11 cellular contexts compared by ENCODE assay signal in genomic region chr3:123096701-123097100, GRCh38. TPM values are rescaled to one million over a fixed set of nuclear protein-coding genes. Genes with fewer than 3 reads are reported as not detected.
DNase-seq lines count a peak whose midpoint lies in the region; ATAC-seq and TF ChIP-seq lines count a peak whose summit lies in the region.
"Had no signal": no experiment of that assay in that cellular context is flagged by ENCODE, and none has a peak within 500 bp of the region (broad histone marks: within the 10 kb centered on the region; RNA-seq: fewer than 3 reads in every experiment).

No MANE protein-coding gene starts in this region.

- in situ Hi-C loops in KBM-7 (cut with MboI; ENCODE audit: low pct_unique_long_range_greater_than_20kb, low sequenced_read_pairs): no loop called here

- no peaks in the 10 kb centered on the region for H3K27me3 Mint-ChIP-seq in natural killer cell (ENCODE audit: low read depth in 2 of 2)
- H3K27me3 Mint-ChIP-seq: activated CD4-positive, alpha-beta T cell treated with anti-CD3 and anti-CD28 coated beads, Interleukin-2, amount 10 ng/mL, durations not matched to agents 24 days and 14 days; central memory CD8-positive, alpha-beta T cell had no signal

- BruUV-seq in PC-3 (replicated peaks; lab: Mats Ljungman, UMichigan): no TSS peak

- H2AFZ ChIP-seq in PC-3 (ENCODE audit: low read length): no peak overlapping the region

- H3K36me3 ChIP-seq in heart left ventricle: peaks cover 0 to 48% (median 14%) of the 10 kb centered on the region in 9 donors
- H3K36me3 ChIP-seq in PC-3 (ENCODE audit: low read depth, low read length): peaks cover 38% of the 10 kb centered on the region; the same call in 1 of the 2 replicates

- peaks cover 5% of the 10 kb centered on the region; the same call in 1 of the 2 replicates for H3K79me2 ChIP-seq in PC-3 (ENCODE audit: low read length)

- intact Hi-C loops in heart left ventricle (cut with DNase I): loop anchor here in 1 of 10 donors (2.0 kb wide), 1 partner anchor 20 kb away; no protein-coding TSS in a partner anchor
- intact Hi-C loops in posterior vena cava (cut with DNase I): loop anchor here in 1 of 2 donors (2.0 kb wide), 1 partner anchor 70 kb away; the partner anchor contains the start of gene SEMA5B
- intact Hi-C loops in natural killer cell (cut with micrococcal nuclease): no loop called here
- intact Hi-C loops in PC-3 (cut with micrococcal nuclease): no loop called here

- POLR2A ChIA-PET in PC-3 (lab: Charles Lee; ENCODE audit: unreplicated experiment): no interaction called here

- CTCF ChIA-PET in PC-3 (lab: Charles Lee): no interaction called here

- H3K9ac ChIP-seq in PC-3 (ENCODE audit: low read length): no peak overlapping the region

- no peak overlapping the region for H3K4me2 ChIP-seq in PC-3 (ENCODE audit: low read length)

- no peak for TF ChIP-seq POLR2A in heart left ventricle (IDR thresholded peaks at IDR 0.05)

- no peaks in the 10 kb centered on the region for H3K36me3 Mint-ChIP-seq in natural killer cell

- H3K9me2 ChIP-seq in PC-3 (replicated peaks; ENCODE audit: low read length): no peaks in the 10 kb centered on the region

- H3K27ac ChIP-seq in heart left ventricle (peak overlapping the region in 7 of 12 donors; percentile 27 to 76 (median 44)), foreskin keratinocyte (no peak overlapping the region), PC-3 (ENCODE audit: low read length) (no peak overlapping the region)

- no peaks in the 10 kb centered on the region for H3K9me3 Mint-ChIP-seq in natural killer cell
- H3K9me3 Mint-ChIP-seq: activated CD4-positive, alpha-beta T cell treated with anti-CD3 and anti-CD28 coated beads, Interleukin-2, amount 10 ng/mL, durations not matched to agents 24 days and 14 days; central memory CD8-positive, alpha-beta T cell had no signal

- peaks cover 0 to 40% (median 29%) of the 10 kb centered on the region in 12 donors for H3K4me1 ChIP-seq in heart left ventricle
- no peaks in the 10 kb centered on the region for H3K4me1 ChIP-seq in foreskin keratinocyte
- H3K4me1 ChIP-seq in PC-3 (ENCODE audit: insufficient read depth, low read length): no peaks in the 10 kb centered on the region

- H3F3A ChIP-seq in PC-3 (ENCODE audit: low read length, unreplicated experiment): no peaks in the 10 kb centered on the region

- no peaks in the 10 kb centered on the region for H3K4me1 Mint-ChIP-seq in natural killer cell
- H3K4me1 Mint-ChIP-seq: central memory CD8-positive, alpha-beta T cell had no signal

- DNase-seq in DMS 273 treated with DMSO at 0.1 percent for 48 hours (lab: John Stamatoyannopoulos, UW): peak; percentile 97
- peak; percentile 94 for DNase-seq in amniotic epithelial cell (ENCODE audit: low read depth)
- peak; percentile 70 to 88 (median 80) for DNase-seq in heart left ventricle
- DNase-seq in posterior vena cava (ENCODE audit: low spot score): peak; percentile 82
- no peak for DNase-seq in foreskin keratinocyte
- DNase-seq in natural killer cell: no peak
- no peak for DNase-seq in KBM-7
- DNase-seq in PC-3: no peak
- DNase-seq: activated CD4-positive, alpha-beta T cell treated with anti-CD3 and anti-CD28 coated beads, Interleukin-2, amount 10 ng/mL, durations not matched to agents 24 days and 14 days had no signal

- no peaks in the 10 kb centered on the region for H3K27me3 ChIP-seq in heart left ventricle
- no peaks in the 10 kb centered on the region for H3K27me3 ChIP-seq in foreskin keratinocyte
- H3K27me3 ChIP-seq in PC-3 (ENCODE audit: low read length): no peaks in the 10 kb centered on the region

- ATAC-seq in heart left ventricle (peak; percentile 82 to 94 (median 88)), foreskin keratinocyte (no peak), natural killer cell (no peak), PC-3 (no peak)
- ATAC-seq: Panc1 had no signal

- TF ChIP-seq CTCF in heart left ventricle (IDR thresholded peaks at IDR 0.05) (no peak), foreskin keratinocyte (conservative IDR thresholded peaks at IDR 0.05) (no peak), natural killer cell (IDR thresholded peaks at IDR 0.05) (no peak), PC-3 (conservative IDR thresholded peaks at IDR 0.05; ENCODE audit: low read depth, low read length) (no peak)

- H3K9me3 ChIP-seq in heart left ventricle (no peaks in the 10 kb centered on the region), PC-3 (ENCODE audit: low read length) (no peaks in the 10 kb centered on the region)

- H3K4me3 Mint-ChIP-seq in natural killer cell: no peak overlapping the region
- H3K4me3 Mint-ChIP-seq: activated CD4-positive, alpha-beta T cell treated with anti-CD3 and anti-CD28 coated beads, Interleukin-2, amount 10 ng/mL, durations not matched to agents 24 days and 14 days; central memory CD8-positive, alpha-beta T cell had no signal

- WGBS in heart left ventricle, 4 donors: 24 to 33% (median 30%) methylated on average over 11 of the region's 11 CpGs

- H3K27ac Mint-ChIP-seq in natural killer cell: no peak overlapping the region
- H3K27ac Mint-ChIP-seq: activated CD4-positive, alpha-beta T cell treated with anti-CD3 and anti-CD28 coated beads, Interleukin-2, amount 10 ng/mL, durations not matched to agents 24 days and 14 days had no signal

- H3K4me3 ChIP-seq in heart left ventricle (no peak overlapping the region), PC-3 (ENCODE audit: low read length) (no peak overlapping the region)

- no peaks in the 10 kb centered on the region for H4K20me1 ChIP-seq in PC-3 (ENCODE audit: low read length)

RNA-seq across cellular contexts. Expression of gene PDIA5, which starts 29.9 kb away (rescaled TPM):
- total RNA-seq in heart left ventricle: 10 to 100 TPM in 2 of 9 donors, 1 to 10 TPM in 7; 3.3 to 16.3 (median 6.4) TPM
- 1 to 10 TPM; 3.7 to 7.3 TPM for polyA plus RNA-seq in heart left ventricle
- 10 to 100 TPM; 29.5 to 29.6 TPM for total RNA-seq in posterior vena cava
- 27.2 and 29.2 TPM in 2 replicates for total RNA-seq in foreskin keratinocyte
- polyA plus RNA-seq in foreskin keratinocyte: 25.6 and 27.9 TPM in 2 replicates
- total RNA-seq in natural killer cell: 1 to 10 TPM in 1 of 3 donors, under 1 TPM in 2; 0.59 to 3.3 (median 0.63) TPM
- total RNA-seq in PC-3 (2014; rRNA removed): 24.6 and 29.7 TPM in 2 replicates

Comparison
In these comparisons a context has a peak if more than half of its experiments do, and no peak if none do; other contexts are left out.
1. DNase-seq: peak in DMS 273 treated with DMSO at 0.1 percent for 48 hours (single experiment), amniotic epithelial cell (single experiment), heart left ventricle (5 of 5) and posterior vena cava (single experiment); none in foreskin keratinocyte (0 of 2), natural killer cell (single experiment), KBM-7 (single experiment) and PC-3 (single experiment).
2. ATAC-seq: peak in heart left ventricle (4 of 4); none in foreskin keratinocyte (single experiment), natural killer cell (0 of 3) and PC-3 (single experiment).
3. H3K27ac ChIP-seq: peak in heart left ventricle (7 of 12); none in foreskin keratinocyte (single experiment) and PC-3 (single experiment).